In genomic region chr15:55733461-55733860, GRCh38 we compare ENCODE assay signal across 2 cellular contexts.
TF ChIP-seq lines count a peak whose summit lies in the region.

No MANE protein-coding gene starts in this region.

TF ChIP-seq in K562, 482 proteins besides CTCF, POLR2A, EP300 and RAD21:
- peak; percentile 51 for TF ChIP-seq ZNF121 (CRISPR knock-in tag; conservative IDR thresholded peaks at IDR 0.05)

TF ChIP-seq in HepG2, 621 proteins besides CTCF, POLR2A, EP300 and RAD21:
- TF ChIP-seq ZNF121 (CRISPR knock-in tag; IDR thresholded peaks at IDR 0.05), result peak; percentile 59; the same call in 1 of the 2 replicates
TF ChIP-seq in HepG2: peak in this region for 1; not testable (repeated sequence) for 620.
